Comparison of ENCODE assay signal across 14 cellular contexts in the genomic region with DNA sequence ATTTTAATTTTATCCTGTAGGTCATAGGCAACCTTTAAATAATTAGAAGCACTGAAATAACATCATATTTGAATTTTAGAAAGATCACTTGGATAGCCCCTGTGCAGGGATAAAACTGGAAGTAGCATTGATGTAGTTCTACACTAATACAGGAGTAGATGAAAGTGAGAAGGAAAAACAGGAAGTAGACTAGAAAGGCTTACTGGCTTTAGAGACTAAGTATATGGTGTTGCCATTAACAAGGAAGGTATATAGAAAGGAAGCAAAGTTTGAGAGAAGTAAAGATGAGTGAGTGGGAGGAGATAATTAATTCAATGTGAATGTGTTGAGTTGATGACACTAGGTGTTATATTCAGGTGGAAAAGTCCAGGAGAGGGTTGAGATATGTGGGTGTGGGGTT.
DNase-seq lines count a peak whose midpoint lies in the region; ATAC-seq and TF ChIP-seq lines count a peak whose summit lies in the region.
"Had no signal": no experiment of that assay in that cellular context is flagged by ENCODE, and none has a peak within 500 bp of the region (broad histone marks: within the 10 kb centered on the region; RNA-seq: fewer than 3 reads in every experiment).

No MANE protein-coding gene starts in this region.

- H3K27me3 Mint-ChIP-seq in chondrocyte (ENCODE audit: low read depth) = no peaks in the 10 kb centered on the region
- H3K27me3 Mint-ChIP-seq: activated naive CD4-positive, alpha-beta T cell treated with anti-CD3 and anti-CD28 coated beads, Interleukin-2, amount 50 U/mL, for 24 hours; natural killer cell treated with Interleukin-12 subunit alpha and Interleukin-12 subunit beta and Interleukin-15 and Interleukin-18, amount 100 ng/mL, for 72 hours had no signal

- TF ChIP-seq CTCF in chondrocyte (IDR thresholded peaks at IDR 0.05) = no peak

- DNase-seq in SIG-M5 (lab: John Stamatoyannopoulos, UW) (peak; percentile 59), DMS 273 (lab: John Stamatoyannopoulos, UW; ENCODE audit: unreplicated experiment) (no peak), chondrocyte (ENCODE audit: low spot score) (no peak), NCI-H446 (lab: John Stamatoyannopoulos, UW) (no peak)
- DNase-seq in stimulated activated effector memory CD8-positive, alpha-beta T cell treated with anti-CD3 and anti-CD28 coated beads, Interleukin-12 subunit alpha, Interleukin-12 subunit beta, amount 100 ng/mL, for 72 hours (ENCODE audit: low spot score in 2 of 2) = no peak
- DNase-seq: activated CD4-positive, alpha-beta T cell treated with anti-CD3 and anti-CD28 coated beads, Interleukin-2, amount 50 U/mL, for 48 hours; colonic mucosa; NCI-H524; upper lobe of right lung had no signal

- no peak overlapping the region for H3K4me3 Mint-ChIP-seq in stimulated activated effector memory CD8-positive, alpha-beta T cell treated with anti-CD3 and anti-CD28 coated beads, Interleukin-12 subunit alpha, Interleukin-12 subunit beta, amount 100 ng/mL, for 72 hours
- H3K4me3 Mint-ChIP-seq in chondrocyte (ENCODE audit: unreplicated experiment) = no peak overlapping the region
- H3K4me3 Mint-ChIP-seq: activated naive CD4-positive, alpha-beta T cell treated with anti-CD3 and anti-CD28 coated beads, Interleukin-2, amount 50 U/mL, for 24 hours had no signal

- no peaks in the 10 kb centered on the region for H3K9me3 Mint-ChIP-seq in stimulated activated effector memory CD8-positive, alpha-beta T cell treated with anti-CD3 and anti-CD28 coated beads, Interleukin-12 subunit alpha, Interleukin-12 subunit beta, amount 100 ng/mL, for 72 hours
- no peaks in the 10 kb centered on the region for H3K9me3 Mint-ChIP-seq in chondrocyte (ENCODE audit: low read depth)
- H3K9me3 Mint-ChIP-seq: activated naive CD4-positive, alpha-beta T cell treated with anti-CD3 and anti-CD28 coated beads, Interleukin-2, amount 50 U/mL, for 24 hours; natural killer cell treated with Interleukin-12 subunit alpha and Interleukin-12 subunit beta and Interleukin-15 and Interleukin-18, amount 100 ng/mL, for 72 hours had no signal

- H3K27ac Mint-ChIP-seq in stimulated activated effector memory CD8-positive, alpha-beta T cell treated with anti-CD3 and anti-CD28 coated beads, Interleukin-12 subunit alpha, Interleukin-12 subunit beta, amount 100 ng/mL, for 72 hours = no peak overlapping the region
- H3K27ac Mint-ChIP-seq in chondrocyte (ENCODE audit: unreplicated experiment) = no peak overlapping the region
- H3K27ac Mint-ChIP-seq: activated naive CD4-positive, alpha-beta T cell treated with anti-CD3 and anti-CD28 coated beads, Interleukin-2, amount 50 U/mL, for 24 hours; natural killer cell treated with Interleukin-12 subunit alpha and Interleukin-12 subunit beta and Interleukin-15 and Interleukin-18, amount 100 ng/mL, for 72 hours had no signal

- peak; percentile 76 for ATAC-seq in GM18868 (IDR thresholded peaks at IDR 0.05; ENCODE audit: unreplicated experiment)
- peak; percentile 63 for ATAC-seq in GM21619 (IDR thresholded peaks at IDR 0.05; ENCODE audit: unreplicated experiment)
- peak; percentile 71 for ATAC-seq in HG03175 (IDR thresholded peaks at IDR 0.05; ENCODE audit: unreplicated experiment)
- no peak for ATAC-seq in stimulated activated effector memory CD8-positive, alpha-beta T cell treated with anti-CD3 and anti-CD28 coated beads, Interleukin-12 subunit alpha, Interleukin-12 subunit beta, amount 100 ng/mL, for 72 hours
- ATAC-seq: natural killer cell treated with Interleukin-12 subunit alpha and Interleukin-12 subunit beta and Interleukin-15 and Interleukin-18, amount 100 ng/mL, for 72 hours; upper lobe of right lung had no signal

- no peaks in the 10 kb centered on the region for H3K36me3 Mint-ChIP-seq in stimulated activated effector memory CD8-positive, alpha-beta T cell treated with anti-CD3 and anti-CD28 coated beads, Interleukin-12 subunit alpha, Interleukin-12 subunit beta, amount 100 ng/mL, for 72 hours
- peaks cover 1% of the 10 kb centered on the region for H3K36me3 Mint-ChIP-seq in chondrocyte (ENCODE audit: low read depth)
- H3K36me3 Mint-ChIP-seq: natural killer cell treated with Interleukin-12 subunit alpha and Interleukin-12 subunit beta and Interleukin-15 and Interleukin-18, amount 100 ng/mL, for 72 hours had no signal

- peaks cover 4% of the 10 kb centered on the region for H3K4me1 Mint-ChIP-seq in stimulated activated effector memory CD8-positive, alpha-beta T cell treated with anti-CD3 and anti-CD28 coated beads, Interleukin-12 subunit alpha, Interleukin-12 subunit beta, amount 100 ng/mL, for 72 hours
- peaks cover 14% of the 10 kb centered on the region for H3K4me1 Mint-ChIP-seq in chondrocyte (ENCODE audit: low read depth)
